32 cellular contexts compared by ENCODE assay signal in the genomic region with DNA sequence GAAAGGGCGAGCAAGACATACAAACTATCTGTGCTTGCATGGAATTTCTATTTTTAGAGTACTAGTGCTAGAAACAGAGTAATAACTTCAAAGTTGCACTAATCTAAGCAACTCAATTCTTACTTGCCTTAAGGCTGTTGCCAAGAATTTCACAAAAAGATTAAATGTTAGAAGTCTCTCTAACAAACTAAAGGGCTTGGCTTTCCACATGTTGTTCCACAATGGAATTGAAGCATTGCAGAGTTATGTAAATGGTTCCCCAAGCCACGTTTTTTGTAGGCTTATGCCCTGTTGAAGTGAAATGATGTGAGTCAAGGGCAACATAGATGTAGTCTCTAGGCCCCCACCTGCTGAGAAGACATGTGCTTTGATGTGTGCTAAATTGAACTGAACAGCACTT.
"Had no signal": no experiment of that assay in that cellular context is flagged by ENCODE, and none has a peak within 500 bp of the region (broad histone marks: within the 10 kb centered on the region; RNA-seq: fewer than 3 reads in every experiment).

No MANE protein-coding gene starts in this region.

- H3K27ac ChIP-seq: brain microvascular endothelial cell, KMS-11, RWPE1, VCaP had no signal

- DNase-seq: activated B cell treated with CpG ODN at 0.5 μM for 24 hours; activated CD4-positive, alpha-beta memory T cell treated with anti-CD3 and anti-CD28 coated beads for 36 hours; activated CD4-positive, alpha-beta T cell treated with anti-CD3 and anti-CD28 coated beads for 4 hours; activated CD4-positive, alpha-beta T cell treated with anti-CD3 and anti-CD28 coated beads, Interleukin-2, amount 50 U/mL, for 1 hour; activated CD4-positive, CD25-positive, alpha-beta regulatory T cell treated with anti-CD3 and anti-CD28 coated beads, Interleukin-2, amount 50 U/mL, for 72 hours; activated CD8-positive, alpha-beta memory T cell treated with anti-CD3 and anti-CD28 coated beads, Interleukin-2, amount 50 U/mL, for 4 hours; activated gamma-delta T cell treated with Interleukin-2 at 50 U/mL for 16 hours; activated naive CD4-positive, alpha-beta T cell treated with anti-CD3 and anti-CD28 coated beads for 36 hours; activated T-cell treated with anti-CD3 and anti-CD28 coated beads for 4 hours; activated T-cell treated with anti-CD3 and anti-CD28 coated beads, Interleukin-2, amount 50 U/mL, for 4 hours; anterior cingulate cortex; brain microvascular endothelial cell; central memory CD4-positive, alpha-beta T cell; MM.1S; MV-4-11; NCI-H1092; NCI-H1436 treated with DMSO at 0.1 percent for 48 hours; NCI-H1694 treated with DMSO at 0.1 percent for 48 hours; NCI-H2081; NCI-H510A; NCI-H526; NCI-H748 treated with DMSO at 0.1 percent for 48 hours; NK-92 treated with Interleukin-12 subunit alpha and Interleukin-12 subunit beta, amount 100 ng/mL, for 24 hours; PC-3; SIG-M5; SW 1271; T-helper 1 cell; T-helper 2 cell; T-helper 9 cell had no signal

- H3K9ac ChIP-seq: KMS-11 had no signal

- H3K27me3 ChIP-seq: brain microvascular endothelial cell had no signal

- H3K36me3 ChIP-seq: brain microvascular endothelial cell had no signal
